17 cellular contexts compared by ENCODE assay signal in genomic region chr5:135490245-135491037, GRCh38. TPM values are rescaled to one million over a fixed set of nuclear protein-coding genes. Genes with fewer than 3 reads are reported as not detected.
DNase-seq lines count a peak whose midpoint lies in the region; ATAC-seq, FAIRE-seq and TF ChIP-seq lines count a peak whose summit lies in the region.
"Had no signal": no experiment of that assay in that cellular context is flagged by ENCODE, and none has a peak within 500 bp of the region (broad histone marks: within the 10 kb centered on the region; RNA-seq: fewer than 3 reads in every experiment).

No MANE protein-coding gene starts in this region.

- H3K36me3 Mint-ChIP-seq in GM23338 (ENCODE audit: low read depth) = no peaks in the 10 kb centered on the region
- H3K36me3 Mint-ChIP-seq: IgD-negative memory B cell had no signal

- intact Hi-C loops in lower leg skin (cut with DNase I; ENCODE audit: low total_unique reads) = no loop called here

- peaks cover 37% of the 10 kb centered on the region for H3K4me1 Mint-ChIP-seq in GM23338

- no peaks in the 10 kb centered on the region for H3K79me2 ChIP-seq in GM23338 (replicated peaks; ENCODE audit: insufficient read depth)

- no peak overlapping the region for H3K27ac ChIP-seq in GM23338 (ENCODE audit: low read depth)
- H3K27ac ChIP-seq in brain microvascular endothelial cell = no peak overlapping the region
- H3K27ac ChIP-seq: C4-2B had no signal

- WGBS in lower leg skin, 2 donors = 51 to 61% methylated on average over 20 to 34 of the region's 49 CpGs

- peaks cover 13% of the 10 kb centered on the region; the same call in 1 of the 2 replicates for H3F3A ChIP-seq in GM23338 (replicated peaks; ENCODE audit: low read depth)

- POLR2A ChIA-PET in HEK293T (lab: Yijun Ruan, JAX) = interaction anchor here (1.1 to 1.3 kb wide), 2 partner anchors 9 to 24 kb away, joined by 3 to 4 read pairs; no protein-coding TSS in a partner anchor

- H3K27ac Mint-ChIP-seq in GM23338 = no peak overlapping the region
- H3K27ac Mint-ChIP-seq: activated naive CD4-positive, alpha-beta T cell treated with anti-CD3 and anti-CD28 coated beads, Interleukin-2, amount 50 U/mL, for 72 hours; HFFc6 had no signal

- CTCF ChIA-PET in HEK293T (lab: Yijun Ruan, JAX) = interaction anchor here (1.5 to 2.7 kb wide), 5 partner anchors 13 to 70 kb away, joined by 5 to 8 read pairs (median 6); no protein-coding TSS in a partner anchor

- peaks cover 25% of the 10 kb centered on the region for H4K20me1 ChIP-seq in GM23338 (replicated peaks; ENCODE audit: insufficient read depth)

- peaks cover 5% of the 10 kb centered on the region; the same call in 2 of the 3 replicates for H3K9me3 Mint-ChIP-seq in GM23338
- H3K9me3 Mint-ChIP-seq: activated naive CD4-positive, alpha-beta T cell treated with anti-CD3 and anti-CD28 coated beads, Interleukin-2, amount 50 U/mL, for 72 hours had no signal

- peak overlapping the region; percentile 57 for H3K4me3 ChIP-seq in GM23338
- H3K4me3 ChIP-seq in brain microvascular endothelial cell (ENCODE audit: low read depth, low read length) = peak overlapping the region; percentile 17
- H3K4me3 ChIP-seq in skeletal muscle cell (ENCODE audit: low read depth, low read length) = peak overlapping the region; percentile 1
- H3K4me3 ChIP-seq in lower leg skin (ENCODE audit: low read depth, poor library complexity, severe bottlenecking) = no peak overlapping the region
- H3K4me3 ChIP-seq: lung had no signal

- peaks cover 4% of the 10 kb centered on the region; the same call in 1 of the 2 replicates for H3K9me2 ChIP-seq in GM23338 (ENCODE audit: insufficient read depth)

- H3K4me1 ChIP-seq in GM23338 (ENCODE audit: insufficient read depth) = peaks cover 46% of the 10 kb centered on the region

- no peak for TF ChIP-seq CTCF in GM23338 (conservative IDR thresholded peaks at IDR 0.05; ENCODE audit: low read depth in 2 of 2)
- TF ChIP-seq CTCF in brain microvascular endothelial cell (IDR thresholded peaks at IDR 0.05; ENCODE audit: low read depth, low read length, missing control alignments) = no peak
- no peak for TF ChIP-seq CTCF in lower leg skin (IDR thresholded peaks at IDR 0.05)

- H3K27me3 ChIP-seq in GM23338 (ENCODE audit: insufficient read depth) (peaks cover 100% of the 10 kb centered on the region), brain microvascular endothelial cell (replicated peaks) (peaks cover 68% of the 10 kb centered on the region)

- no peak for FAIRE-seq in GM12891 (lab: Jason Lieb, UNC)

- DNase-seq in GM23338 (ENCODE audit: low spot score) (peak; percentile 60), brain microvascular endothelial cell (no peak), islet precursor cell (peak; percentile 76), skeletal muscle cell (ENCODE audit: low read depth) (no peak), HEK293T (ENCODE audit: extremely low spot score) (no peak), lower leg skin (ENCODE audit: low spot score in 2 of 2) (no peak), GM12891 (ENCODE audit: insufficient read length, low spot score) (no peak)
- DNase-seq: effector CD8-positive, alpha-beta T cell; GF-D8; HFFc6 had no signal

- peaks cover 100% of the 10 kb centered on the region for H3K27me3 Mint-ChIP-seq in GM23338 (ENCODE audit: insufficient read depth, low read depth, poor library complexity)

- TF ChIP-seq POLR2A in lower leg skin (IDR thresholded peaks at IDR 0.05) (no peak), GM12891 (IDR thresholded peaks at IDR 0.05; ENCODE audit: low read depth, low read length) (no peak)

- ATAC-seq in GM23338 (peak; percentile 11), HG02588 (IDR thresholded peaks at IDR 0.05; ENCODE audit: unreplicated experiment) (no peak)

- H2AFZ ChIP-seq in GM23338 = 0 out of 2 replicates have a peak overlapping the region, but pooled peaks have one; percentile 74

- peak overlapping the region; percentile 85 for H3K4me2 ChIP-seq in GM23338

- no peaks in the 10 kb centered on the region for H3K36me3 ChIP-seq in GM23338 (ENCODE audit: insufficient read depth)
- H3K36me3 ChIP-seq in brain microvascular endothelial cell (replicated peaks) = no peaks in the 10 kb centered on the region

- in situ Hi-C loops in brain microvascular endothelial cell (cut with HindIII; ENCODE audit: low pct_ligation_motif_present, low sequenced_read_pairs) = no loop called here

- peak overlapping the region; percentile 71 for H3K4me3 Mint-ChIP-seq in GM23338

TF ChIP-seq in GM23338, 12 proteins besides CTCF, POLR2A, EP300 and RAD21 (continues in another document):
- TF ChIP-seq CREB1 (CRISPR knock-in tag; IDR thresholded peaks at IDR 0.05; ENCODE audit: low read depth) (no peak), ETS1 (IDR thresholded peaks at IDR 0.05) (no peak)

TF ChIP-seq in HEK293T, 16 proteins besides CTCF, POLR2A, EP300 and RAD21:
- TF ChIP-seq NFRKB (IDR thresholded peaks at IDR 0.05) (no peak), FOXM1 (IDR thresholded peaks at IDR 0.05; ENCODE audit: borderline replicate concordance) (no peak), ARNT (IDR thresholded peaks at IDR 0.05) (no peak), TARDBP (IDR thresholded peaks at IDR 0.05) (no peak), PKNOX1 (IDR thresholded peaks at IDR 0.05) (no peak), FOXA1 (IDR thresholded peaks at IDR 0.05) (no peak)

TF ChIP-seq in GM12891, 5 proteins besides CTCF, POLR2A, EP300 and RAD21:
- TF ChIP-seq POU2F2 (IDR thresholded peaks at IDR 0.05; ENCODE audit: low read depth, low read length) (no peak), TAF1 (IDR thresholded peaks at IDR 0.05; ENCODE audit: low read depth, low read length) (no peak), POLR2AphosphoS5 (IDR thresholded peaks at IDR 0.05; ENCODE audit: low read depth, low read length) (no peak), PAX5 (IDR thresholded peaks at IDR 0.05; ENCODE audit: insufficient read depth, low read length, severe bottlenecking) (no peak), SPI1 (IDR thresholded peaks at IDR 0.05; ENCODE audit: low read depth, low read length) (no peak)

RNA-seq across cellular contexts. Expression of gene TIFAB, which starts 38.3 kb away (rescaled TPM):
- total RNA-seq in GM23338 (2014; rRNA removed; shearing (Covaris generic)) = not detected in 2 replicates
- not detected in 2 replicates for polyA plus RNA-seq in GM23338 (2016; fragmentation: Nextera tagmentation; extraction: Ambion mirVana)
- total RNA-seq in lower leg skin = under 1 TPM in 1 of 4 donors, not detected in 3; 0.10 TPM
- not detected for polyA plus RNA-seq in GM12891 (2012; ENCODE audit: low read depth, missing spikeins)
- total RNA-seq: activated naive CD4-positive, alpha-beta T cell treated with anti-CD3 and anti-CD28 coated beads, Interleukin-2, amount 50 U/mL, for 72 hours; HFFc6; pulmonary artery endothelial cell had no signal
- polyA plus RNA-seq: IgD-negative memory B cell had no signal

RNA-seq across cellular contexts. Expression of gene DCANP1, which starts 43.3 kb away (rescaled TPM):
- not detected in 2 replicates for total RNA-seq in GM23338 (2014; rRNA removed; shearing (Covaris generic))
- polyA plus RNA-seq in GM23338 (2016; fragmentation: Nextera tagmentation; extraction: Ambion mirVana) = not detected in 2 replicates
- not detected for total RNA-seq in lower leg skin
- polyA plus RNA-seq in GM12891 (2012; ENCODE audit: low read depth, missing spikeins) = not detected
- total RNA-seq: activated naive CD4-positive, alpha-beta T cell treated with anti-CD3 and anti-CD28 coated beads, Interleukin-2, amount 50 U/mL, for 72 hours; HFFc6; pulmonary artery endothelial cell had no signal
- polyA plus RNA-seq: IgD-negative memory B cell had no signal

RNA-seq across cellular contexts. Expression of gene NEUROG1, which starts 45.3 kb away (rescaled TPM):
- total RNA-seq in GM23338 (2014; rRNA removed; shearing (Covaris generic)) = not detected in 2 replicates
- polyA plus RNA-seq in GM23338 (2016; fragmentation: Nextera tagmentation; extraction: Ambion mirVana) = 0.16 TPM in 1 of 2 replicates, not detected in the other
- not detected for total RNA-seq in lower leg skin
- polyA plus RNA-seq in GM12891 (2012; ENCODE audit: low read depth, missing spikeins) = not detected
- total RNA-seq: activated naive CD4-positive, alpha-beta T cell treated with anti-CD3 and anti-CD28 coated beads, Interleukin-2, amount 50 U/mL, for 72 hours; HFFc6; lung; pulmonary artery endothelial cell; subcutaneous adipose tissue had no signal
- polyA plus RNA-seq: IgD-negative memory B cell, lung had no signal

Comparison
In these comparisons a context has a peak if more than half of its experiments do, and no peak if none do; other contexts are left out.
1. DNase-seq: peak in GM23338 (single experiment) and islet precursor cell (single experiment); none in brain microvascular endothelial cell (single experiment), skeletal muscle cell (single experiment), HEK293T (single experiment), lower leg skin (0 of 2) and GM12891 (single experiment).